In genomic region chr6:116218172-116218633, GRCh38 we compare ENCODE assay signal across 8 cellular contexts. TPM values are rescaled to one million over a fixed set of nuclear protein-coding genes. Genes with fewer than 3 reads are reported as not detected.
A peak's percentile ranks its signal among the peaks of the same experiment; 100 is the strongest.
DNase-seq lines count a peak whose midpoint lies in the region; ATAC-seq and TF ChIP-seq lines count a peak whose summit lies in the region.

No MANE protein-coding gene starts in this region.

- POLR2A ChIA-PET in activated B cell treated with CpG ODN at 0.5 μM for 24 hours (lab: Charles Lee) = no interaction called here

- H3K9me3 ChIP-seq in WERI-Rb-1 (ENCODE audit: severe bottlenecking) = no peaks in the 10 kb centered on the region

- H3K36me3 ChIP-seq in WERI-Rb-1 = no peaks in the 10 kb centered on the region

- intact Hi-C loops in Calu3 (cut with micrococcal nuclease; ENCODE audit: unreplicated experiment) (loop anchor here (5.0 kb wide), 2 partner anchors 344 to 429 kb away; no protein-coding TSS in a partner anchor), activated B cell treated with CpG ODN at 0.5 μM for 24 hours (cut with micrococcal nuclease) (loop anchor here (1.0 to 10.0 kb wide), 5 partner anchors 51 to 429 kb away; no protein-coding TSS in a partner anchor)
- intact Hi-C loops in activated T-helper 2 cell treated with anti-CD3 and anti-CD28 coated beads, Interferon-gamma antibody, Interleukin-2, Interleukin-4, amounts not matched to agents 10 μg/mL and 5 μg/mL and 100 μg/mL, durations not matched to agents 14 hours and 24 hours and 36 hours (cut with micrococcal nuclease) = loop anchor here (2.0 to 5.0 kb wide), 3 partner anchors 59 to 354 kb away; partner anchors contain the start of genes RWDD1 and TSPYL1

- peak; percentile 28; the same call in 1 of the 2 replicates for TF ChIP-seq RAD21 in Ishikawa (IDR thresholded peaks at IDR 0.05; ENCODE audit: low read depth)

- H3K27me3 ChIP-seq in WERI-Rb-1 (ENCODE audit: insufficient read depth, low read depth, severe bottlenecking) = no peaks in the 10 kb centered on the region

- H3K27ac Mint-ChIP-seq in Calu3 (ENCODE audit: unreplicated experiment) = no peak overlapping the region
- no peak overlapping the region for H3K27ac Mint-ChIP-seq in activated B cell treated with CpG ODN at 0.5 μM for 24 hours
- H3K27ac Mint-ChIP-seq in mesothelial cell of epicardium = no peak overlapping the region
- H3K27ac Mint-ChIP-seq in activated T-helper 2 cell treated with anti-CD3 and anti-CD28 coated beads, Interferon-gamma antibody, Interleukin-2, Interleukin-4, amounts not matched to agents 10 μg/mL and 5 μg/mL and 100 μg/mL, durations not matched to agents 14 hours and 24 hours and 36 hours = no peak overlapping the region

- H3K27me3 Mint-ChIP-seq in Calu3 (ENCODE audit: unreplicated experiment) (no peaks in the 10 kb centered on the region), activated B cell treated with CpG ODN at 0.5 μM for 24 hours (no peaks in the 10 kb centered on the region), mesothelial cell of epicardium (ENCODE audit: low read depth) (no peaks in the 10 kb centered on the region)
- no peaks in the 10 kb centered on the region for H3K27me3 Mint-ChIP-seq in activated T-helper 2 cell treated with anti-CD3 and anti-CD28 coated beads, Interferon-gamma antibody, Interleukin-2, Interleukin-4, amounts not matched to agents 10 μg/mL and 5 μg/mL and 100 μg/mL, durations not matched to agents 14 hours and 24 hours and 36 hours (ENCODE audit: low read depth)

- no peak overlapping the region for H3K27ac ChIP-seq in WERI-Rb-1

- H3K36me3 Mint-ChIP-seq in Calu3 (ENCODE audit: insufficient read depth, unreplicated experiment) = no peaks in the 10 kb centered on the region
- peaks cover 15% of the 10 kb centered on the region for H3K36me3 Mint-ChIP-seq in activated B cell treated with CpG ODN at 0.5 μM for 24 hours (ENCODE audit: low read depth)
- peaks cover under 1% of the 10 kb centered on the region for H3K36me3 Mint-ChIP-seq in mesothelial cell of epicardium
- H3K36me3 Mint-ChIP-seq in activated T-helper 2 cell treated with anti-CD3 and anti-CD28 coated beads, Interferon-gamma antibody, Interleukin-2, Interleukin-4, amounts not matched to agents 10 μg/mL and 5 μg/mL and 100 μg/mL, durations not matched to agents 14 hours and 24 hours and 36 hours (ENCODE audit: low read depth) = no peaks in the 10 kb centered on the region

- ATAC-seq in activated B cell treated with CpG ODN at 0.5 μM for 24 hours (ENCODE audit: low read depth) = no peak

- H3K4me3 ChIP-seq in WERI-Rb-1 (ENCODE audit: low read depth, low read length) = no peak overlapping the region

- H3K4me3 Mint-ChIP-seq in Calu3 (ENCODE audit: low read depth, unreplicated experiment) (no peak overlapping the region), activated B cell treated with CpG ODN at 0.5 μM for 24 hours (no peak overlapping the region), mesothelial cell of epicardium (no peak overlapping the region)
- no peak overlapping the region for H3K4me3 Mint-ChIP-seq in activated T-helper 2 cell treated with anti-CD3 and anti-CD28 coated beads, Interferon-gamma antibody, Interleukin-2, Interleukin-4, amounts not matched to agents 10 μg/mL and 5 μg/mL and 100 μg/mL, durations not matched to agents 14 hours and 24 hours and 36 hours (ENCODE audit: low read depth)

- CTCF ChIA-PET in Calu3 (lab: Charles Lee) = interaction anchor here (0.6 to 1.9 kb wide), 6 partner anchors 10 to 347 kb away, joined by 3 to 6 read pairs (median 4); partner anchors contain the start of genes CALHM5 and TSPYL4
- CTCF ChIA-PET in activated B cell treated with CpG ODN at 0.5 μM for 24 hours (lab: Charles Lee) = interaction anchor here (0.8 to 3.2 kb wide), 10 partner anchors 12 to 342 kb away, joined by 3 to 20 read pairs (median 4); no protein-coding TSS in a partner anchor

- BruUV-seq in Calu3 (replicated peaks; lab: Mats Ljungman, UMichigan) = no TSS peak

- H3K4me1 Mint-ChIP-seq in Calu3 (ENCODE audit: low read depth, unreplicated experiment) (no peaks in the 10 kb centered on the region), activated B cell treated with CpG ODN at 0.5 μM for 24 hours (peaks cover 3% of the 10 kb centered on the region), mesothelial cell of epicardium (no peaks in the 10 kb centered on the region)
- H3K4me1 Mint-ChIP-seq in activated T-helper 2 cell treated with anti-CD3 and anti-CD28 coated beads, Interferon-gamma antibody, Interleukin-2, Interleukin-4, amounts not matched to agents 10 μg/mL and 5 μg/mL and 100 μg/mL, durations not matched to agents 14 hours and 24 hours and 36 hours (ENCODE audit: low read depth) = no peaks in the 10 kb centered on the region

- DNase-seq in Calu3 (no peak), activated B cell treated with CpG ODN at 0.5 μM for 24 hours (no peak), mesothelial cell of epicardium (ENCODE audit: low spot score in 2 of 2, unreplicated experiment in 2 of 2) (no peak), iPS-NIHi7 (ENCODE audit: extremely low spot score) (no peak), WERI-Rb-1 (no peak), glomerular visceral epithelial cell (ENCODE audit: extremely low spot score) (no peak)
- DNase-seq in activated T-helper 2 cell treated with anti-CD3 and anti-CD28 coated beads, Interferon-gamma antibody, Interleukin-2, Interleukin-4, amounts not matched to agents 10 μg/mL and 5 μg/mL and 100 μg/mL, durations not matched to agents 14 hours and 24 hours and 36 hours (ENCODE audit: low spot score) = no peak

- no peak for TF ChIP-seq EP300 in Ishikawa (IDR thresholded peaks at IDR 0.05; ENCODE audit: borderline replicate concordance)

- TF ChIP-seq CTCF in Calu3 (IDR thresholded peaks at IDR 0.05; ENCODE audit: unreplicated experiment) (peak; percentile 31), activated B cell treated with CpG ODN at 0.5 μM for 24 hours (IDR thresholded peaks at IDR 0.05) (peak; percentile 70), mesothelial cell of epicardium (IDR thresholded peaks at IDR 0.05; ENCODE audit: unreplicated experiment) (peak; percentile 49), WERI-Rb-1 (IDR thresholded peaks at IDR 0.05; ENCODE audit: low read depth, low read length) (no peak)

- H3K9me3 Mint-ChIP-seq in Calu3 (ENCODE audit: low read depth, unreplicated experiment) = no peaks in the 10 kb centered on the region
- H3K9me3 Mint-ChIP-seq in activated B cell treated with CpG ODN at 0.5 μM for 24 hours = no peaks in the 10 kb centered on the region
- H3K9me3 Mint-ChIP-seq in mesothelial cell of epicardium = no peaks in the 10 kb centered on the region
- no peaks in the 10 kb centered on the region for H3K9me3 Mint-ChIP-seq in activated T-helper 2 cell treated with anti-CD3 and anti-CD28 coated beads, Interferon-gamma antibody, Interleukin-2, Interleukin-4, amounts not matched to agents 10 μg/mL and 5 μg/mL and 100 μg/mL, durations not matched to agents 14 hours and 24 hours and 36 hours

TF ChIP-seq in Ishikawa, 13 proteins besides CTCF, POLR2A, EP300 and RAD21 (continues in another document):
- TF ChIP-seq, protein P1, sequence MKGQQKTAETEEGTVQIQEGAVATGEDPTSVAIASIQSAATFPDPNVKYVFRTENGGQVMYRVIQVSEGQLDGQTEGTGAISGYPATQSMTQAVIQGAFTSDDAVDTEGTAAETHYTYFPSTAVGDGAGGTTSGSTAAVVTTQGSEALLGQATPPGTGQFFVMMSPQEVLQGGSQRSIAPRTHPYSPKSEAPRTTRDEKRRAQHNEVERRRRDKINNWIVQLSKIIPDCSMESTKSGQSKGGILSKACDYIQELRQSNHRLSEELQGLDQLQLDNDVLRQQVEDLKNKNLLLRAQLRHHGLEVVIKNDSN (IDR thresholded peaks at IDR 0.05) = no peak
- TF ChIP-seq CREB1 (IDR thresholded peaks at IDR 0.05; ENCODE audit: low read depth) (no peak), TCF12 (IDR thresholded peaks at IDR 0.05; ENCODE audit: low read depth) (no peak), TEAD4 (IDR thresholded peaks at IDR 0.05) (no peak), ZBTB7A (IDR thresholded peaks at IDR 0.05; ENCODE audit: low read depth) (no peak), YY1 (IDR thresholded peaks at IDR 0.05; ENCODE audit: low read depth) (no peak), EGR1 (IDR thresholded peaks at IDR 0.05) (no peak), FOXM1 (IDR thresholded peaks at IDR 0.05; ENCODE audit: borderline replicate concordance, low read depth) (no peak), NFIC (IDR thresholded peaks at IDR 0.05) (no peak), CEBPB (IDR thresholded peaks at IDR 0.05) (no peak)
- TF ChIP-seq, protein P2, sequence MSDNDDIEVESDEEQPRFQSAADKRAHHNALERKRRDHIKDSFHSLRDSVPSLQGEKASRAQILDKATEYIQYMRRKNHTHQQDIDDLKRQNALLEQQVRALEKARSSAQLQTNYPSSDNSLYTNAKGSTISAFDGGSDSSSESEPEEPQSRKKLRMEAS (IDR thresholded peaks at IDR 0.05) = no peak
- TF ChIP-seq, protein P3, sequence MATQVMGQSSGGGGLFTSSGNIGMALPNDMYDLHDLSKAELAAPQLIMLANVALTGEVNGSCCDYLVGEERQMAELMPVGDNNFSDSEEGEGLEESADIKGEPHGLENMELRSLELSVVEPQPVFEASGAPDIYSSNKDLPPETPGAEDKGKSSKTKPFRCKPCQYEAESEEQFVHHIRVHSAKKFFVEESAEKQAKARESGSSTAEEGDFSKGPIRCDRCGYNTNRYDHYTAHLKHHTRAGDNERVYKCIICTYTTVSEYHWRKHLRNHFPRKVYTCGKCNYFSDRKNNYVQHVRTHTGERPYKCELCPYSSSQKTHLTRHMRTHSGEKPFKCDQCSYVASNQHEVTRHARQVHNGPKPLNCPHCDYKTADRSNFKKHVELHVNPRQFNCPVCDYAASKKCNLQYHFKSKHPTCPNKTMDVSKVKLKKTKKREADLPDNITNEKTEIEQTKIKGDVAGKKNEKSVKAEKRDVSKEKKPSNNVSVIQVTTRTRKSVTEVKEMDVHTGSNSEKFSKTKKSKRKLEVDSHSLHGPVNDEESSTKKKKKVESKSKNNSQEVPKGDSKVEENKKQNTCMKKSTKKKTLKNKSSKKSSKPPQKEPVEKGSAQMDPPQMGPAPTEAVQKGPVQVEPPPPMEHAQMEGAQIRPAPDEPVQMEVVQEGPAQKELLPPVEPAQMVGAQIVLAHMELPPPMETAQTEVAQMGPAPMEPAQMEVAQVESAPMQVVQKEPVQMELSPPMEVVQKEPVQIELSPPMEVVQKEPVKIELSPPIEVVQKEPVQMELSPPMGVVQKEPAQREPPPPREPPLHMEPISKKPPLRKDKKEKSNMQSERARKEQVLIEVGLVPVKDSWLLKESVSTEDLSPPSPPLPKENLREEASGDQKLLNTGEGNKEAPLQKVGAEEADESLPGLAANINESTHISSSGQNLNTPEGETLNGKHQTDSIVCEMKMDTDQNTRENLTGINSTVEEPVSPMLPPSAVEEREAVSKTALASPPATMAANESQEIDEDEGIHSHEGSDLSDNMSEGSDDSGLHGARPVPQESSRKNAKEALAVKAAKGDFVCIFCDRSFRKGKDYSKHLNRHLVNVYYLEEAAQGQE (IDR thresholded peaks at IDR 0.05; ENCODE audit: low read depth) = no peak

RNA-seq across cellular contexts. Expression of gene TSPYL4, which starts 35.7 kb away (rescaled TPM):
- total RNA-seq in Calu3 (2022) (14.9 and 15.0 TPM in 2 replicates), activated B cell treated with CpG ODN at 0.5 μM for 24 hours (16.0 and 16.7 TPM in 2 replicates), mesothelial cell of epicardium (40.8 to 44.0 TPM (median 41.2 TPM) in 3 replicates)
- 17.5 and 18.0 TPM in 2 replicates for total RNA-seq in activated T-helper 2 cell treated with anti-CD3 and anti-CD28 coated beads, Interferon-gamma antibody, Interleukin-2, Interleukin-4, amounts not matched to agents 10 μg/mL and 5 μg/mL and 100 μg/mL, durations not matched to agents 14 hours and 24 hours and 36 hours
